Comparison of ENCODE assay signal across 8 cellular contexts in the genomic region with DNA sequence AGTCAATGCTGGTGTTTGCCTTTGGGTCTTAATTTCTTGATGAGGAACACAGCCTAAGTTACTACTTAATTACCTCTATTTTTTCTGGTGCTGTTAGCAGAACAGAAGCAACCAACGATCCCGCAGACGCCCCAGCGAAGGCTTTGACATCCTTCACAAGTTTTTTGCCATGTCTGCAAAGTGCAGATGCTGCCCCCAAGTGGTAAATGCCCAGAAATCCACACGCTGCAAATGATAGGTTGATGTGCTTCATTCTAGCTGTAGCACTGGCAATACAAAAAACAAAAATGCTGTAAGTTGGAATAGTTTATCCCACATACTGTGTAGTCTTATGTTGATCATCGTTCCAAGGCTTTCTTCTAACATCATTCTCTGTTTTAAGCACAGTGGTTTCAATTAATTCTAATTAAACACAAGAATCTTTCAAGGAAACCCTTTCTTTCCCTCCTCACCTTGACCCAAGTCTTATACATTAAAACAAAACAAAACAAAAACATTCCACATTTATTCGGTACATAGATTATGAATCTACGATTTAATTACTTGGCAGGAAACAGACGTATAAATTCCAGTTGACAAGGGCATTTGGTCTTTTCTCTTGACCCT. TPM values are rescaled to one million over a fixed set of nuclear protein-coding genes. Genes with fewer than 3 reads are reported as not detected.
DNase-seq lines count a peak whose midpoint lies in the region; ATAC-seq and TF ChIP-seq lines count a peak whose summit lies in the region.

No MANE protein-coding gene starts in this region.

- H3K36me3 Mint-ChIP-seq in activated T-cell treated with anti-CD3 and anti-CD28 coated beads, Interleukin-2, amount 50 U/mL, for 4 hours (ENCODE audit: insufficient read depth) = peaks cover 4% of the 10 kb centered on the region

- H3K4me3 ChIP-seq in NT2/D1 (ENCODE audit: insufficient read length, low read depth) (peak overlapping the region; percentile 64), fibroblast of lung (replicated peaks in 1 of 4; ENCODE audit: control extremely low read depth in 1 of 4, insufficient read depth in 1 of 4, low read depth in 3 of 4, low read length in 4 of 4) (peak overlapping the region in 1 of 4 experiments; percentile 66), tibial artery (no peak overlapping the region)

- H3K36me3 ChIP-seq in NT2/D1 (ENCODE audit: insufficient read depth, insufficient read length, low read length) (peaks cover 17% of the 10 kb centered on the region), fibroblast of lung (ENCODE audit: control insufficient read depth, insufficient read depth, low read length) (no peaks in the 10 kb centered on the region), tibial artery (peaks cover 0 to 30% (median 9%) of the 10 kb centered on the region in 3 donors)

- no peak overlapping the region for H2AFZ ChIP-seq in fibroblast of lung (ENCODE audit: low read length)

- H3K9me3 Mint-ChIP-seq in activated T-cell treated with anti-CD3 and anti-CD28 coated beads, Interleukin-2, amount 50 U/mL, for 4 hours = no peaks in the 10 kb centered on the region

- ATAC-seq in GM18861 (IDR thresholded peaks at IDR 0.05; ENCODE audit: unreplicated experiment) = peak; percentile 36
- ATAC-seq in activated T-cell treated with anti-CD3 and anti-CD28 coated beads, Interleukin-2, amount 50 U/mL, for 4 hours = peak; percentile 18 to 25

- H3K4me1 Mint-ChIP-seq in activated T-cell treated with anti-CD3 and anti-CD28 coated beads, Interleukin-2, amount 50 U/mL, for 4 hours (ENCODE audit: low read depth) = peaks cover 7% of the 10 kb centered on the region

- peaks cover 2% of the 10 kb centered on the region for H3K27me3 Mint-ChIP-seq in activated T-cell treated with anti-CD3 and anti-CD28 coated beads, Interleukin-2, amount 50 U/mL, for 4 hours (ENCODE audit: low read depth)

- TF ChIP-seq CTCF in fibroblast of lung (conservative IDR thresholded peaks at IDR 0.05 in 1 of 2, IDR thresholded peaks at IDR 0.05 in 1 of 2; ENCODE audit: low read depth in 1 of 2, low read length in 2 of 2) (peak; percentile 63 to 73), tibial artery (IDR thresholded peaks at IDR 0.05) (peak; percentile 30 to 35)

- H3K27ac ChIP-seq in fibroblast of lung (ENCODE audit: insufficient read depth, low read length) = no peak overlapping the region
- H3K27ac ChIP-seq in tibial artery = no peak overlapping the region

- no peaks in the 10 kb centered on the region for H3K4me1 ChIP-seq in NT2/D1 (ENCODE audit: insufficient read depth, insufficient read length)
- H3K4me1 ChIP-seq in fibroblast of lung (ENCODE audit: control insufficient read depth, extremely low read depth, insufficient read depth, low read length) = no peaks in the 10 kb centered on the region
- peaks cover 0 to 7% (median 3%) of the 10 kb centered on the region in 4 donors for H3K4me1 ChIP-seq in tibial artery

- no peak overlapping the region for H3K4me2 ChIP-seq in fibroblast of lung (ENCODE audit: extremely low read depth, insufficient read depth, low read length)

- no peaks in the 10 kb centered on the region for H3K79me2 ChIP-seq in fibroblast of lung (ENCODE audit: control insufficient read depth, insufficient read depth, low read length)

- no peaks in the 10 kb centered on the region for H4K20me1 ChIP-seq in fibroblast of lung (ENCODE audit: control insufficient read depth, extremely low read depth, insufficient read depth, low read length)

- peak overlapping the region; percentile 94 for H3K9ac ChIP-seq in NT2/D1 (ENCODE audit: insufficient read length, low read depth)
- no peak overlapping the region for H3K9ac ChIP-seq in fibroblast of lung (ENCODE audit: insufficient read depth, low read length)

- H3K9me3 ChIP-seq in NT2/D1 (ENCODE audit: insufficient read depth, low read length) (no peaks in the 10 kb centered on the region), fibroblast of lung (ENCODE audit: control insufficient read depth, insufficient read depth, low read depth, low read length) (no peaks in the 10 kb centered on the region), tibial artery (no peaks in the 10 kb centered on the region)

- H3K4me3 Mint-ChIP-seq in activated T-cell treated with anti-CD3 and anti-CD28 coated beads, Interleukin-2, amount 50 U/mL, for 4 hours = peak overlapping the region; percentile 89

- intact Hi-C loops in tibial artery (cut with DNase I; ENCODE audit: low total_unique reads) = no loop called here

- no peaks in the 10 kb centered on the region for H3K27me3 ChIP-seq in NT2/D1 (ENCODE audit: insufficient read depth, insufficient read length)
- no peaks in the 10 kb centered on the region for H3K27me3 ChIP-seq in fibroblast of lung (ENCODE audit: control insufficient read depth, insufficient read depth, low read length)
- H3K27me3 ChIP-seq in tibial artery = no peaks in the 10 kb centered on the region

- DNase-seq in AG08396 (ENCODE audit: low spot score) (peak; percentile 70), HK-2 (ENCODE audit: unreplicated experiment) (peak; percentile 36), NT2/D1 (ENCODE audit: low read depth, low spot score) (peak; percentile 64), fibroblast of lung (ENCODE audit: low read depth in 2 of 2) (peak; percentile 58 to 71), occipital lobe (lab: John Stamatoyannopoulos, UW) (peak; percentile 27), tibial artery (peak in 1 of 2 donors; percentile 19)
- peak; percentile 48 for DNase-seq in activated T-cell treated with anti-CD3 and anti-CD28 coated beads, Interleukin-2, amount 50 U/mL, for 4 hours

RNA-seq across cellular contexts. Expression of a gene that starts 1.2 kb away (rescaled TPM):
- 10 to 100 TPM in 1 of 3 donors, 1 to 10 TPM in 2; 4.5 to 12.4 (median 7.9) TPM for total RNA-seq in activated T-cell treated with anti-CD3 and anti-CD28 coated beads, Interleukin-2, amount 50 U/mL, for 4 hours
- total RNA-seq in fibroblast of lung (12.8 and 15.0 TPM in 2 replicates), occipital lobe (16.1 TPM)
- polyA plus RNA-seq in fibroblast of lung = 11.4 and 22.1 TPM in 2 replicates
- polyA plus RNA-seq in fibroblast of lung (2012) = 12.3 and 20.3 TPM in 2 replicates
- 1.8 and 5.1 TPM in 2 replicates for polyA minus RNA-seq in fibroblast of lung (ENCODE audit: low replicate concordance)
